In genomic region chr10:33665512-33665911, GRCh38 we compare ENCODE assay signal across 19 cellular contexts.
"Had no signal": no experiment of that assay in that cellular context is flagged by ENCODE, and none has a peak within 500 bp of the region (broad histone marks: within the 10 kb centered on the region; RNA-seq: fewer than 3 reads in every experiment).

No MANE protein-coding gene starts in this region.

- H3K27me3 ChIP-seq: cardiac muscle cell, esophagus squamous epithelium had no signal

- H3K36me3 ChIP-seq: cardiac muscle cell, esophagus squamous epithelium, lower lobe of right lung, thoracic aorta had no signal

- H3K9me3 ChIP-seq: psoas muscle, thoracic aorta had no signal

- H3K4me3 ChIP-seq: cardiac muscle cell, esophagus squamous epithelium, lower lobe of right lung, psoas muscle, thoracic aorta had no signal

- ATAC-seq: activated CD8-positive, alpha-beta T cell treated with anti-CD3 and anti-CD28 coated beads, Interleukin-2, amount 10 ng/mL, durations not matched to agents 7 days and 5 days; activated naive CD4-positive, alpha-beta T cell treated with anti-CD3 and anti-CD28 coated beads, Interleukin-2, amount 50 U/mL, for 72 hours; left colon; lower lobe of right lung; psoas muscle; sciatic nerve; WTC11 had no signal

- DNase-seq: activated CD4-positive, alpha-beta T cell treated with anti-CD3 and anti-CD28 coated beads for 48 hours; activated CD8-positive, alpha-beta memory T cell treated with anti-CD3 and anti-CD28 coated beads, Interleukin-2, amount 50 U/mL, for 4 hours; activated CD8-positive, alpha-beta T cell treated with anti-CD3 and anti-CD28 coated beads, Interleukin-2, amount 10 ng/mL, durations not matched to agents 7 days and 5 days; activated effector memory CD4-positive, alpha-beta T cell treated with anti-CD3 and anti-CD28 coated beads, Interleukin-2, amount 50 U/mL, for 16 hours; activated T-cell treated with anti-CD3 and anti-CD28 coated beads, Interleukin-2, amount 50 U/mL, for 48 hours; amygdala; esophagus squamous epithelium; glutamatergic neuron; left colon; lower lobe of right lung; midbrain; psoas muscle; stimulated activated CD4-positive, alpha-beta T cell treated with anti-CD3 and anti-CD28 coated beads, Interleukin-1b, Interleukin-23, amount 100 ng/mL, for 48 hours; SW 1271 had no signal
